ENCODE assay signal across 10 cellular contexts in the genomic region with DNA sequence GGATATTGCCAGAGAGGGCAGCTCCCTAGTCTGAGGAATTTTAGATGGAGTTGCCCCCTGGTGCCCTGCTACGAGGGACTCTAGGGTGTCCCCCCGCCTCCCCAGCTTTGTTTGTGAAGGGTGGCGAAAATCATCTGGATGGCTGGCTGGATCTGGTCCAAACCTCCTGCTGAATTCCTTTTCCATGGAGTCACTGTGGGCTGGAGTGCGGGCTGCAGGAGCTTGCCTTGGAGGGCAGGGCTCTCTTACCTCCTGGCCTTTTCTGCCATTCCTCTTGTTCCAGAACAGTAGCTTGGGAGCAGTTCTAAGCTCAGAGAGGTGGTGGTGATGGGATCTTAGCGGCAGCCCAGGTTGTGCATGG. TPM values are rescaled to one million over a fixed set of nuclear protein-coding genes. Genes with fewer than 3 reads are reported as not detected.
A peak's percentile ranks its signal among the peaks of the same experiment; 100 is the strongest.
DNase-seq lines count a peak whose midpoint lies in the region; ATAC-seq and TF ChIP-seq lines count a peak whose summit lies in the region.
"Had no signal": no experiment of that assay in that cellular context is flagged by ENCODE, and none has a peak within 500 bp of the region (broad histone marks: within the 10 kb centered on the region; RNA-seq: fewer than 3 reads in every experiment).

No MANE protein-coding gene starts in this region.

- H3K4me3 ChIP-seq in mammary epithelial cell (replicated peaks in 1 of 3; ENCODE audit: insufficient read depth in 1 of 3, low read depth in 2 of 3, low read length in 3 of 3) (no peak overlapping the region), tibial artery (peak overlapping the region in 1 of 2 donors; percentile 11)

- no peak overlapping the region for H3K9ac ChIP-seq in mammary epithelial cell (ENCODE audit: insufficient read depth, low read length)

- intact Hi-C loops in mammary epithelial cell (cut with micrococcal nuclease): loop anchor here (5.0 kb wide), 1 partner anchor 60 kb away; a partner anchor contains a TSS
- intact Hi-C loops in tibial artery (cut with DNase I; ENCODE audit: low total_unique reads): loop anchor here (10.0 kb wide), 1 partner anchor 158 kb away; no protein-coding TSS in a partner anchor

- H3K36me3 ChIP-seq in mammary epithelial cell (ENCODE audit: insufficient read depth, low read length): no peaks in the 10 kb centered on the region
- no peaks in the 10 kb centered on the region for H3K36me3 ChIP-seq in tibial artery

- BruUV-seq in mammary epithelial cell (replicated peaks; lab: Mats Ljungman, UMichigan): no TSS peak

- CTCF ChIA-PET in mammary epithelial cell (lab: Charles Lee; ENCODE audit: low non-redundant PET): interaction anchor here (0.6 kb wide), 2 partner anchors 159 to 192 kb away, joined by 4 read pairs; no protein-coding TSS in a partner anchor

- DNase-seq in HuH-7.5 (ENCODE audit: low spot score): peak; percentile 66
- DNase-seq in mammary epithelial cell: peak; percentile 84
- DNase-seq in left lobe of liver (ENCODE audit: low spot score): no peak
- DNase-seq in tibial artery: peak; percentile 82 to 92
- no peak for DNase-seq in NCI-H1436 treated with DMSO at 0.1 percent for 48 hours (lab: John Stamatoyannopoulos, UW)
- DNase-seq in germinal center (ENCODE audit: low spot score): no peak
- DNase-seq: anterior cingulate cortex, NCI-H526 had no signal

- H3K9me3 ChIP-seq in mammary epithelial cell (replicated peaks; ENCODE audit: insufficient read depth, low read length): no peaks in the 10 kb centered on the region
- no peaks in the 10 kb centered on the region for H3K9me3 ChIP-seq in tibial artery

- WGBS in mammary epithelial cell (ENCODE audit: low coverage, missing lambda C conversion rate): 0% methylated on average over 3 of the region's 5 CpGs

- TF ChIP-seq CTCF in mammary epithelial cell (conservative IDR thresholded peaks at IDR 0.05 in 1 of 2, IDR thresholded peaks at IDR 0.05 in 1 of 2; ENCODE audit: extremely low read depth in 1 of 2, insufficient read depth in 1 of 2, low read depth in 1 of 2, low read length in 2 of 2): no peak
- TF ChIP-seq CTCF in tibial artery (IDR thresholded peaks at IDR 0.05): no peak

- H3K79me2 ChIP-seq in mammary epithelial cell (ENCODE audit: insufficient read depth, low read length): no peaks in the 10 kb centered on the region

- in situ Hi-C loops in mammary epithelial cell (cut with MboI; ENCODE audit: low sequenced_read_pairs in 2 of 2): loop anchor here in 1 of 2 donors (5.0 kb wide), 1 partner anchor 80 kb away; no protein-coding TSS in a partner anchor

- H3K4me1 ChIP-seq in mammary epithelial cell (ENCODE audit: insufficient read depth, low read length) (peaks cover 62% of the 10 kb centered on the region), tibial artery (peaks cover 7 to 100% (median 85%) of the 10 kb centered on the region in 4 donors)

- H4K20me1 ChIP-seq in mammary epithelial cell (ENCODE audit: insufficient read depth, low read length): no peaks in the 10 kb centered on the region

- dilution Hi-C loops in mammary epithelial cell (cut with HindIII; ENCODE audit: low sequenced_read_pairs): loop anchor here (5.0 kb wide), 1 partner anchor 35 kb away; no protein-coding TSS in a partner anchor

- ATAC-seq in left lobe of liver (peak; percentile 3), GM18498 (IDR thresholded peaks at IDR 0.05; ENCODE audit: unreplicated experiment) (no peak), HG03280 (IDR thresholded peaks at IDR 0.05; ENCODE audit: unreplicated experiment) (no peak)

- no peaks in the 10 kb centered on the region for H3K27me3 ChIP-seq in mammary epithelial cell (ENCODE audit: insufficient read depth, low read length)
- H3K27me3 ChIP-seq in tibial artery: no peaks in the 10 kb centered on the region

- peak overlapping the region; percentile 63 for H3K4me2 ChIP-seq in mammary epithelial cell (ENCODE audit: insufficient read depth, low read depth, low read length)

- no peak overlapping the region for H2AFZ ChIP-seq in mammary epithelial cell (ENCODE audit: low read depth, low read length)

- no peak overlapping the region for H3K27ac ChIP-seq in mammary epithelial cell (ENCODE audit: insufficient read depth, low read depth, low read length)
- H3K27ac ChIP-seq in tibial artery: peak overlapping the region; percentile 83 to 86

RNA-seq across cellular contexts. Expression of a gene that starts 2.1 kb away (rescaled TPM):
- 1 to 10 TPM; 1.3 to 5.3 TPM for total RNA-seq in mammary epithelial cell
- 2.6 TPM for polyA plus RNA-seq in mammary epithelial cell
- 23.9 TPM for polyA minus RNA-seq in mammary epithelial cell
- 51.7 TPM for total RNA-seq in left lobe of liver

RNA-seq across cellular contexts. Expression of a gene that starts 18.5 kb away (rescaled TPM):
- not detected for total RNA-seq in mammary epithelial cell
- polyA plus RNA-seq in mammary epithelial cell: not detected
- not detected for polyA minus RNA-seq in mammary epithelial cell
- 0.18 TPM for total RNA-seq in left lobe of liver

RNA-seq across cellular contexts. Expression of a gene that starts 58.3 kb away (rescaled TPM):
- total RNA-seq in mammary epithelial cell (10 to 100 TPM; 28.5 to 34.7 TPM), left lobe of liver (14.1 TPM)
- 39.8 TPM for polyA plus RNA-seq in mammary epithelial cell
- 65.6 TPM for polyA minus RNA-seq in mammary epithelial cell

Comparison
In these comparisons a context has a peak if more than half of its experiments do, and no peak if none do; other contexts are left out.
1. DNase-seq: peak in HuH-7.5 (single experiment), mammary epithelial cell (single experiment) and tibial artery (2 of 2); none in left lobe of liver (single experiment), NCI-H1436 treated with DMSO at 0.1 percent for 48 hours (single experiment) and germinal center (single experiment).